ENCODE assay signal across 8 cellular contexts in the genomic region with DNA sequence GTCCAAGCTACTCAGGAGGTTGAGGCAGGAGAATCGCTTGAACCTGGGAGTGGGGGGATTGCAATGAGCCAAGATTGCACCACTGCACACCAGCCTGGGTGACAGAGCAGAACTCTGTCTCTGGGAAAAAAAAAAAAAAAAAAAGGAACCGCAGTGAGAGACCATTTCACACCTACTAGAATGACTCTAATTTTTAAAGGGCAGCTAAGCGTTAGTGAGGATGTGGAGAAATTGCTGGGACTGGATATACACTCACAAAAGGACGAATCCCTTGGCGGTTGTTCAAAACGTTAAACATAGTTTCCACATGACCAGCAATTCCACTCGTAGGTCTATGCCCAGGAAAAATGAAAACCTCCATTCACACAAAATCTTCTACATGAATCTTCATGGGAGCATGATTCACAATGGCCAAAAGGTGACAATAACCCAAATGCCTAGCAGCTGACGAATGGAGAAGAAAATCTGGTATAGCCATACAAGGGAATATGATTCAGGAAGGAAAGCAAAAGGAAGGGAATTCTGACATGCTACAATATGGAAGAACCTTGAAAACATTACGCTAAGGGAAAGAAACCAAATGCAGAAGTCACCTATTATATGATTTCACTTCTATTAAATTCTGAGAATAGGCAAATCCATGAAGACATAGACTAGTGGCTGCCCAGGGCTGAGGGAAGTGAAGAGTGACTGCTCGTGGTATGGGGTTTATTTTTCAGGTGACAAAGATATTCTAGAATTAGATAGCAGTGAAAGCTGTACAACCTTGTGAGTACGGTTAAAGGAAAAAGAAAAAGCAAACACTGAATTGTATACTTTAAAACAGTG.
DNase-seq lines count a peak whose midpoint lies in the region; ATAC-seq and TF ChIP-seq lines count a peak whose summit lies in the region.
"Had no signal": no experiment of that assay in that cellular context is flagged by ENCODE, and none has a peak within 500 bp of the region (broad histone marks: within the 10 kb centered on the region; RNA-seq: fewer than 3 reads in every experiment).

No MANE protein-coding gene starts in this region.

- in situ Hi-C loops in mammary epithelial cell (cut with MboI; ENCODE audit: low sequenced_read_pairs in 2 of 2), result no loop called here

- no peak overlapping the region for H4K12ac ChIP-seq in trophoblast cell (ENCODE audit: low read depth, low read length)

- WGBS in mammary epithelial cell (ENCODE audit: low coverage, missing lambda C conversion rate), result 89% methylated on average over 11 of the region's 11 CpGs
- WGBS in trophoblast cell (ENCODE audit: extremely low coverage, insufficient coverage, insufficient read length), result no CpG with 5 or more reads among the region's 11 CpGs

- no TSS peak for BruUV-seq in mammary epithelial cell (replicated peaks; lab: Mats Ljungman, UMichigan)

- no peak overlapping the region for H3K23ac ChIP-seq in trophoblast cell (ENCODE audit: low read length)

- H3K4me1 ChIP-seq in mammary epithelial cell (ENCODE audit: insufficient read depth, low read length) (peaks cover 36% of the 10 kb centered on the region), trophoblast cell (ENCODE audit: control insufficient read depth in 1 of 2, insufficient read depth in 2 of 2, low read length in 2 of 2) (peaks cover 0 to 3% of the 10 kb centered on the region in 2 experiments)

- no peaks in the 10 kb centered on the region for H3K79me2 ChIP-seq in mammary epithelial cell (ENCODE audit: insufficient read depth, low read length)
- H3K79me2 ChIP-seq in trophoblast cell (ENCODE audit: control insufficient read depth, insufficient read depth, low read length, poor library complexity), result peaks cover 3% of the 10 kb centered on the region

- CTCF ChIA-PET in mammary epithelial cell (lab: Charles Lee; ENCODE audit: low non-redundant PET), result no interaction called here
- CTCF ChIA-PET in HEK293T (lab: Yijun Ruan, JAX), result interaction anchor here (0.8 kb wide), 1 partner anchor 18 kb away, joined by 3 read pairs; no protein-coding TSS in a partner anchor

- peak; percentile 81 for DNase-seq in GM04503 (ENCODE audit: low read depth)
- peak; percentile 53 for DNase-seq in MV-4-11 (lab: John Stamatoyannopoulos, UW)
- DNase-seq in mammary epithelial cell, result peak; percentile 14
- peak; percentile 78 to 96 for DNase-seq in trophoblast cell
- no peak for DNase-seq in HEK293T (ENCODE audit: extremely low spot score)
- DNase-seq in T-helper 9 cell, result no peak
- DNase-seq: NCI-H187 treated with DMSO at 0.1 percent for 48 hours had no signal

- intact Hi-C loops in mammary epithelial cell (cut with micrococcal nuclease), result no loop called here

- H3K9ac ChIP-seq in mammary epithelial cell (ENCODE audit: insufficient read depth, low read length) (no peak overlapping the region), trophoblast cell (ENCODE audit: low read length) (no peak overlapping the region)

- H2BK120ac ChIP-seq in trophoblast cell (ENCODE audit: insufficient read depth, low read length, poor library complexity), result no peak overlapping the region

- no peaks in the 10 kb centered on the region for H4K20me1 ChIP-seq in mammary epithelial cell (ENCODE audit: insufficient read depth, low read length)

- H3K4me2 ChIP-seq in mammary epithelial cell (ENCODE audit: insufficient read depth, low read depth, low read length) (no peak overlapping the region), trophoblast cell (ENCODE audit: low read length) (no peak overlapping the region)

- no peak overlapping the region for H3K14ac ChIP-seq in trophoblast cell (ENCODE audit: low read length)

- H3K4me3 ChIP-seq in mammary epithelial cell (replicated peaks in 1 of 3; ENCODE audit: insufficient read depth in 1 of 3, low read depth in 2 of 3, low read length in 3 of 3) (no peak overlapping the region), trophoblast cell (ENCODE audit: low read depth, low read length) (no peak overlapping the region)

- no peak overlapping the region for H3K4ac ChIP-seq in trophoblast cell (ENCODE audit: low read depth, low read length)

- peaks cover 3% of the 10 kb centered on the region for H3K79me1 ChIP-seq in trophoblast cell (ENCODE audit: low read length)

- H3K27ac ChIP-seq in mammary epithelial cell (ENCODE audit: insufficient read depth, low read depth, low read length), result no peak overlapping the region
- no peak overlapping the region for H3K27ac ChIP-seq in trophoblast cell (ENCODE audit: low read depth, low read length)

- H2AK5ac ChIP-seq in trophoblast cell (ENCODE audit: low read length), result no peak overlapping the region

- H3K27me3 ChIP-seq in mammary epithelial cell (ENCODE audit: insufficient read depth, low read length) (no peaks in the 10 kb centered on the region), trophoblast cell (ENCODE audit: insufficient read depth, low read length) (no peaks in the 10 kb centered on the region)

- H3K18ac ChIP-seq in trophoblast cell (ENCODE audit: low read length), result no peak overlapping the region

- H2BK5ac ChIP-seq in trophoblast cell (ENCODE audit: low read depth, low read length, poor library complexity), result no peak overlapping the region

- peaks cover 11% of the 10 kb centered on the region for H3K9me3 ChIP-seq in mammary epithelial cell (replicated peaks; ENCODE audit: insufficient read depth, low read length)
- H3K9me3 ChIP-seq in trophoblast cell (ENCODE audit: insufficient read depth, low read depth, low read length), result peaks cover 7% of the 10 kb centered on the region

- POLR2A ChIA-PET in HEK293T (lab: Yijun Ruan, JAX), result no interaction called here

- ATAC-seq in HG03139 (IDR thresholded peaks at IDR 0.05; ENCODE audit: unreplicated experiment), result no peak

- H3K36me3 ChIP-seq in mammary epithelial cell (ENCODE audit: insufficient read depth, low read length) (no peaks in the 10 kb centered on the region), trophoblast cell (ENCODE audit: control insufficient read depth in 1 of 2, insufficient read depth in 2 of 2, low read length in 2 of 2) (peaks cover 0 to 4% of the 10 kb centered on the region in 2 experiments)

- H4K91ac ChIP-seq in trophoblast cell (ENCODE audit: low read depth, low read length), result no peak overlapping the region

- H2AFZ ChIP-seq in mammary epithelial cell (ENCODE audit: low read depth, low read length) (no peak overlapping the region), trophoblast cell (ENCODE audit: insufficient read depth, low read length, poor library complexity) (no peak overlapping the region)

- no peak for TF ChIP-seq CTCF in mammary epithelial cell (conservative IDR thresholded peaks at IDR 0.05 in 1 of 2, IDR thresholded peaks at IDR 0.05 in 1 of 2; ENCODE audit: extremely low read depth in 1 of 2, insufficient read depth in 1 of 2, low read depth in 1 of 2, low read length in 2 of 2)

- no peak overlapping the region for H4K8ac ChIP-seq in trophoblast cell (ENCODE audit: low read depth, low read length)

- H2BK12ac ChIP-seq in trophoblast cell (ENCODE audit: low read length), result no peak overlapping the region

- dilution Hi-C loops in mammary epithelial cell (cut with HindIII; ENCODE audit: low sequenced_read_pairs), result loop anchor here (5.0 kb wide), 2 partner anchors 33 to 98 kb away; no protein-coding TSS in a partner anchor

TF ChIP-seq in HEK293T, 16 proteins besides CTCF, POLR2A, EP300 and RAD21:
- TF ChIP-seq CTBP1 (IDR thresholded peaks at IDR 0.05; ENCODE audit: borderline replicate concordance) (no peak), SUZ12 (IDR thresholded peaks at IDR 0.05) (no peak), LEF1 (IDR thresholded peaks at IDR 0.05; ENCODE audit: borderline replicate concordance) (no peak), HDGF (IDR thresholded peaks at IDR 0.05; ENCODE audit: borderline replicate concordance) (no peak), FOXM1 (IDR thresholded peaks at IDR 0.05; ENCODE audit: borderline replicate concordance) (no peak), PKNOX1 (IDR thresholded peaks at IDR 0.05) (no peak), SP1 (IDR thresholded peaks at IDR 0.05) (no peak), ARNT (IDR thresholded peaks at IDR 0.05) (no peak), FOXA1 (IDR thresholded peaks at IDR 0.05) (no peak), FOXK2 (IDR thresholded peaks at IDR 0.05) (no peak), ELF4 (IDR thresholded peaks at IDR 0.05) (no peak), L3MBTL2 (conservative IDR thresholded peaks at IDR 0.05) (no peak), ZNF384 (IDR thresholded peaks at IDR 0.05) (no peak), BHLHE40 (IDR thresholded peaks at IDR 0.05; ENCODE audit: borderline replicate concordance) (no peak), TARDBP (IDR thresholded peaks at IDR 0.05) (no peak), NFRKB (IDR thresholded peaks at IDR 0.05) (no peak)

Comparison
In these comparisons a context has a peak if more than half of its experiments do, and no peak if none do; other contexts are left out.
1. DNase-seq: peak in GM04503 (single experiment), MV-4-11 (single experiment), mammary epithelial cell (single experiment) and trophoblast cell (2 of 2); none in HEK293T (single experiment) and T-helper 9 cell (single experiment).